Comparison of ENCODE assay signal across 8 cellular contexts in the genomic region with DNA sequence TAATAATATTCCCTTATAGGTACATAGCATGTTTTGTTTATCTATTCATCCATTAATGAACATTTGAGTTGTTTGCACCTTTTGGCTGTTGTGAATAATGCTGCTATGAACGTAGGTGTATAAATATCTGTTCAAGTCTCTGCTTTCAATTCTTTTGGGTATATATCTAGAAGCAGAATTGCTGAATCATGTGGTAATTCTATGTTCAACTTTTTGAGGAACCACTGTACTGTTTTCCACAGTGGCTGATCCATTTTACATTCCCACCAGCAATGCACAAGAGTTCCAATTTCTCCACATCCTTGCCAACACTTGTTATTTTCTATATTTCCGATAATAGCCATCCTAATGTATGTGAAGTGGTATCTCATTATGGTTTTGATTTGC.
"Had no signal": no experiment of that assay in that cellular context is flagged by ENCODE, and none has a peak within 500 bp of the region (broad histone marks: within the 10 kb centered on the region; RNA-seq: fewer than 3 reads in every experiment).

No MANE protein-coding gene starts in this region.

- H3K4me3 Mint-ChIP-seq: IgD-negative memory B cell had no signal

- H3K27me3 Mint-ChIP-seq: IgD-negative memory B cell had no signal

- DNase-seq: IMR-90, KBM-7, KG1 had no signal

- ATAC-seq: HepG2 had no signal

- H3K4me1 Mint-ChIP-seq: IgD-negative memory B cell had no signal

- FAIRE-seq: HepG2, HTR-8/SVneo had no signal

- H3K27ac ChIP-seq: HL-60, KMS-11 had no signal

- H3K4me2 ChIP-seq: KMS-11 had no signal

- H3K9ac ChIP-seq: KMS-11 had no signal

- H3K27ac Mint-ChIP-seq: IgD-negative memory B cell had no signal
